25 cellular contexts compared by ENCODE assay signal in the genomic region with DNA sequence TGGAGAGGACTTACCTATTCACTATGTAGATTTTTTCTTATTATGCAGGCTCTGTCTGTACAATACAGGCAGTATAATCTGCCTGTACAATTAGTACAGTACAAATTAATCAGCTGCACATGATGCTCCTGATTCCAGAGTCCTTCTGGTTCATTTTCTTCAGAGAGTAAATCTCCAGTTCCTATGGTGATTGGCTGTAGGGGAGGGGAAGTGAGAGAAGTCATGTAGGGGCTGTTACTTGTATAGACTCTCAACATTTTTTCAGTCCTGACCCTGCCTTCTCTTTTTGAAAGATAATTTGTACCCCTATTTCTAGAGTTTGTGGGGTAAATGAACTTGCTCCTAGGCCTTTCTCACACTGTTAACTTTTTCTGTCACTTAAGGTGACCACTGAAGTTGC.
"Had no signal": no experiment of that assay in that cellular context is flagged by ENCODE, and none has a peak within 500 bp of the region (broad histone marks: within the 10 kb centered on the region; RNA-seq: fewer than 3 reads in every experiment).

No MANE protein-coding gene starts in this region.

- H3K36me3 ChIP-seq: sigmoid colon, thyroid gland, vagina had no signal

- H3K27ac Mint-ChIP-seq: mesothelial cell of epicardium; nephron progenitor cell; stimulated activated effector memory CD8-positive, alpha-beta T cell treated with anti-CD3 and anti-CD28 coated beads, Interleukin-12 subunit alpha, Interleukin-12 subunit beta, amount 100 ng/mL, for 72 hours had no signal

- ATAC-seq: left lobe of liver; mucosa of descending colon; psoas muscle; right cardiac atrium; stimulated activated effector memory CD8-positive, alpha-beta T cell treated with anti-CD3 and anti-CD28 coated beads, Interleukin-12 subunit alpha, Interleukin-12 subunit beta, amount 100 ng/mL, for 72 hours had no signal

- H3K27me3 ChIP-seq: dorsolateral prefrontal cortex, hepatocyte, sigmoid colon, stomach, thyroid gland, vagina had no signal

- H3K27ac ChIP-seq: coronary artery, dorsolateral prefrontal cortex, hepatocyte, psoas muscle, sigmoid colon, stomach, thyroid gland, vagina had no signal

- DNase-seq: dorsolateral prefrontal cortex; effector CD4-positive, alpha-beta T cell; head of caudate nucleus; kidney; mesenchymal stem cell; mucosa of descending colon; naive B cell; nephron progenitor cell; nucleus accumbens; psoas muscle; right cardiac atrium; sigmoid colon; stimulated activated CD4-positive, alpha-beta T cell treated with anti-CD3 and anti-CD28 coated beads, Interleukin-2, amount 100 ng/mL, for 24 hours; stimulated activated CD4-positive, alpha-beta T cell treated with anti-CD3 and anti-CD28 coated beads, Interleukin-4, amount 100 ng/mL, for 24 hours; stimulated activated naive CD4-positive, alpha-beta T cell treated with Interleukin-2 at 50 U/mL for 16 hours; stomach; thyroid gland; trophoblast cell had no signal

- H3K4me2 ChIP-seq: hepatocyte had no signal

- H3K9me3 ChIP-seq: mucosa of descending colon, stomach, thyroid gland, vagina had no signal

- H3K4me1 Mint-ChIP-seq: nephron progenitor cell had no signal

- H3K4me3 Mint-ChIP-seq: mesothelial cell of epicardium; naive B cell; nephron progenitor cell; stimulated activated effector memory CD8-positive, alpha-beta T cell treated with anti-CD3 and anti-CD28 coated beads, Interleukin-12 subunit alpha, Interleukin-12 subunit beta, amount 100 ng/mL, for 72 hours had no signal

- H3K27me3 Mint-ChIP-seq: naive B cell had no signal

- H3K4me3 ChIP-seq: coronary artery, dorsolateral prefrontal cortex, hepatocyte, lung, mucosa of descending colon, psoas muscle, sigmoid colon, stomach, thyroid gland, vagina had no signal

- H2AFZ ChIP-seq: hepatocyte had no signal
